In the genomic region with DNA sequence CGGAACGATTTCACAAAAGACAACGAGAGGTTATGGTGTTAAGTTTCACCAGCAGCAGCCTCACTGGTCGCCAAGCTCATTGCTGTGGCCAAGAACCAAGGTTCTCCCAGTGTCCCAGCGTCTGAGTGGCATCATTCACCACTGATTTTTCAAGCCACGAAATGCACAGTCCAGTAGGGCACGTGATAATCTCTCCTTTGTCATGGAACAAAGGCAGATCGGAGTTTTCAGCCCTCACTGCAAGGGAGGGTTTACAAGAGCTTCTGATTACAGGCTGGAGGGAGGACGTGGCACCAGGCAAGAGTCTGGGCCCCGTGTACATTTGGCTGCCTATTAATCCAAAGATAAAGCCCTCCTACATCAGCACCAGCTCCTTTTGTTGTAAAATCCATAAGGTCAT, we compare ENCODE assay signal across 1 cellular context.
TF ChIP-seq lines count a peak whose summit lies in the region.

No MANE protein-coding gene starts in this region.

TF ChIP-seq in WTC11, 78 proteins besides CTCF, POLR2A, EP300 and RAD21 (continued from another document):
- TF ChIP-seq, protein P1, sequence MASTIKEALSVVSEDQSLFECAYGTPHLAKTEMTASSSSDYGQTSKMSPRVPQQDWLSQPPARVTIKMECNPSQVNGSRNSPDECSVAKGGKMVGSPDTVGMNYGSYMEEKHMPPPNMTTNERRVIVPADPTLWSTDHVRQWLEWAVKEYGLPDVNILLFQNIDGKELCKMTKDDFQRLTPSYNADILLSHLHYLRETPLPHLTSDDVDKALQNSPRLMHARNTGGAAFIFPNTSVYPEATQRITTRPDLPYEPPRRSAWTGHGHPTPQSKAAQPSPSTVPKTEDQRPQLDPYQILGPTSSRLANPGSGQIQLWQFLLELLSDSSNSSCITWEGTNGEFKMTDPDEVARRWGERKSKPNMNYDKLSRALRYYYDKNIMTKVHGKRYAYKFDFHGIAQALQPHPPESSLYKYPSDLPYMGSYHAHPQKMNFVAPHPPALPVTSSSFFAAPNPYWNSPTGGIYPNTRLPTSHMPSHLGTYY (CRISPR knock-in tag; IDR thresholded peaks at IDR 0.05), result peak; percentile 84
- peak; percentile 38; the same call in 1 of the 2 replicates for TF ChIP-seq EMX1 (CRISPR knock-in tag; IDR thresholded peaks at IDR 0.05)
